ENCODE assay signal across 7 cellular contexts in the genomic region with DNA sequence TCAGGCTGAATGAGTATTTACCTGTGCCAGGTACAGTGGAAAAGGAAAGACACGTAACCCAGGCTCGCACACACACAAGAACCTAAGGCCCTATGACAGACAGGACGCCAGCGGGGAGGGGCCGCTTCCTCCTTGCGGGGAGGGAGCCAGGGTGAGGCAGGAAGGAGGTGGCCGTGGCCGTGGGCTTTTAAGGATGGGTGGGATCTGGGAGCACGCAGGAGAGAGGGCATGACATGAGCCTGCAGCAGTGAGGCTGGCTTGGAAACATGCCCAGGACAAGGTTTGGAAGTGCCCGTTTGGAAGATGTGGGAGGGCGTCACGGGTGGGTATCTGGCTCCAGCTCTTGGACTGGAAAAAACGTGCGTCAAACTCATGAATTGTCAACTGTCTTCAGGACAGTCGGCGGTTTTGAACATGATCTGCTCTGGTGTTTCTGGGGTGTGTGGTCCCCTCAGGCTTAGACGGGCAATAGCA. TPM values are rescaled to one million over a fixed set of nuclear protein-coding genes. Genes with fewer than 3 reads are reported as not detected.
DNase-seq lines count a peak whose midpoint lies in the region; ATAC-seq, FAIRE-seq and TF ChIP-seq lines count a peak whose summit lies in the region.

No MANE protein-coding gene starts in this region.

- no peak overlapping the region for H3K4me2 ChIP-seq in astrocyte (ENCODE audit: low read length)

- peaks cover 93% of the 10 kb centered on the region for H3K79me2 ChIP-seq in astrocyte (ENCODE audit: insufficient read depth, low read length)

- H3K27me3 ChIP-seq in astrocyte (ENCODE audit: insufficient read depth, low read length) (no peaks in the 10 kb centered on the region), upper lobe of right lung (no peaks in the 10 kb centered on the region)

- peak overlapping the region; percentile 95 for H3K27ac Mint-ChIP-seq in T-helper 17 cell
- H3K27ac Mint-ChIP-seq in astrocyte (ENCODE audit: unreplicated experiment) = peak overlapping the region; percentile 41

- no peak overlapping the region for H3K9ac ChIP-seq in astrocyte (ENCODE audit: low read length)

- H3K4me3 Mint-ChIP-seq in T-helper 17 cell = peak overlapping the region; percentile 92
- H3K4me3 Mint-ChIP-seq in astrocyte (ENCODE audit: unreplicated experiment) = no peak overlapping the region

- H3K4me1 Mint-ChIP-seq in T-helper 17 cell (peaks cover 44% of the 10 kb centered on the region), astrocyte (ENCODE audit: low read depth, unreplicated experiment) (peaks cover 38% of the 10 kb centered on the region)

- H3K27ac ChIP-seq in astrocyte (ENCODE audit: low read depth, low read length) = no peak overlapping the region
- peak overlapping the region; percentile 82 for H3K27ac ChIP-seq in upper lobe of right lung

- H3K4me1 ChIP-seq in astrocyte (ENCODE audit: insufficient read depth, low read length) (peaks cover 35% of the 10 kb centered on the region), upper lobe of right lung (peaks cover 50% of the 10 kb centered on the region)

- peak; percentile 41 to 45 (median 44) for DNase-seq in T-helper 17 cell
- no peak for DNase-seq in astrocyte (ENCODE audit: low read depth)
- DNase-seq in myocyte (ENCODE audit: low read depth) = peak; percentile 84
- no peak for DNase-seq in upper lobe of right lung
- no peak for DNase-seq in COLO668 (lab: John Stamatoyannopoulos, UW; ENCODE audit: unreplicated experiment)
- no peak for DNase-seq in RPMI8226
- no peak for DNase-seq in 8988T

- ATAC-seq in T-helper 17 cell = peak; percentile 87
- peak; percentile 51 for ATAC-seq in upper lobe of right lung

- TF ChIP-seq CTCF in astrocyte (IDR thresholded peaks at IDR 0.05; ENCODE audit: insufficient read depth, low read depth, low read length) (no peak), upper lobe of right lung (IDR thresholded peaks at IDR 0.05) (no peak)

- H3K9me3 ChIP-seq in T-helper 17 cell (ENCODE audit: control insufficient read depth, low read length, poor library complexity, severe bottlenecking) = no peaks in the 10 kb centered on the region
- H3K9me3 ChIP-seq in astrocyte (ENCODE audit: insufficient read depth, low read depth, low read length) = no peaks in the 10 kb centered on the region
- H3K9me3 ChIP-seq in upper lobe of right lung = no peaks in the 10 kb centered on the region

- no peaks in the 10 kb centered on the region for H3K36me3 Mint-ChIP-seq in T-helper 17 cell (ENCODE audit: low read depth)
- peaks cover 7% of the 10 kb centered on the region for H3K36me3 Mint-ChIP-seq in astrocyte (ENCODE audit: low read depth, unreplicated experiment)

- no peak for FAIRE-seq in astrocyte (lab: Jason Lieb, UNC)

- no peak overlapping the region for H2AFZ ChIP-seq in astrocyte (ENCODE audit: low read depth, low read length)

- no peaks in the 10 kb centered on the region for H3K36me3 ChIP-seq in astrocyte (ENCODE audit: insufficient read depth, low read length)
- H3K36me3 ChIP-seq in upper lobe of right lung = peaks cover 15% of the 10 kb centered on the region

- no peaks in the 10 kb centered on the region for H3K9me3 Mint-ChIP-seq in astrocyte (ENCODE audit: unreplicated experiment)

- H3K27me3 Mint-ChIP-seq in T-helper 17 cell = no peaks in the 10 kb centered on the region
- no peaks in the 10 kb centered on the region for H3K27me3 Mint-ChIP-seq in astrocyte (ENCODE audit: low read depth, unreplicated experiment)

- H4K20me1 ChIP-seq in astrocyte (ENCODE audit: insufficient read depth, low read length) = peaks cover 96% of the 10 kb centered on the region

- H3K4me3 ChIP-seq in astrocyte (ENCODE audit: insufficient read depth, low read depth, low read length) = no peak overlapping the region
- no peak overlapping the region for H3K4me3 ChIP-seq in upper lobe of right lung

- intact Hi-C loops in upper lobe of right lung (cut with DNase I) = no loop called here

RNA-seq across cellular contexts. Expression of a gene that starts 20.1 kb away (rescaled TPM):
- total RNA-seq in T-helper 17 cell (10 to 100 TPM; 51.1 to 56.6 TPM), astrocyte (101 and 102 TPM in 2 replicates), myocyte (179 and 258 TPM in 2 replicates), upper lobe of right lung (47.6 TPM)
- polyA plus RNA-seq in myocyte (2012) = 164 TPM

RNA-seq across cellular contexts. Expression of a gene that starts 22.1 kb away (rescaled TPM):
- total RNA-seq in T-helper 17 cell = 10 to 100 TPM; 25.5 to 33.4 TPM
- 7.2 and 8.5 TPM in 2 replicates for total RNA-seq in astrocyte
- total RNA-seq in myocyte = 3.1 TPM in 2 replicates
- 3.3 TPM for polyA plus RNA-seq in myocyte (2012)
- 10.8 TPM for total RNA-seq in upper lobe of right lung

RNA-seq across cellular contexts. Expression of a gene that starts 36.9 kb away (rescaled TPM):
- total RNA-seq in T-helper 17 cell (10 to 100 TPM; 13.0 to 15.1 TPM), astrocyte (10.3 and 14.7 TPM in 2 replicates), myocyte (2.2 and 2.7 TPM in 2 replicates), upper lobe of right lung (29.3 TPM)
- 12.6 TPM for polyA plus RNA-seq in myocyte (2012)

RNA-seq across cellular contexts. Expression of a gene that starts 41.7 kb away (rescaled TPM):
- total RNA-seq in T-helper 17 cell (1 to 10 TPM; 1.9 to 3.3 TPM), astrocyte (1.8 and 5.3 TPM in 2 replicates), myocyte (3.1 and 4.5 TPM in 2 replicates), upper lobe of right lung (16.1 TPM)
- polyA plus RNA-seq in myocyte (2012) = 3.7 TPM

Comparison
In these comparisons a context has a peak if more than half of its experiments do, and no peak if none do; other contexts are left out.
1. DNase-seq: peak in T-helper 17 cell (3 of 3) and myocyte (single experiment); none in astrocyte (single experiment), upper lobe of right lung (single experiment), COLO668 (single experiment), RPMI8226 (single experiment) and 8988T (single experiment).